21 cellular contexts compared by ENCODE assay signal in the genomic region with DNA sequence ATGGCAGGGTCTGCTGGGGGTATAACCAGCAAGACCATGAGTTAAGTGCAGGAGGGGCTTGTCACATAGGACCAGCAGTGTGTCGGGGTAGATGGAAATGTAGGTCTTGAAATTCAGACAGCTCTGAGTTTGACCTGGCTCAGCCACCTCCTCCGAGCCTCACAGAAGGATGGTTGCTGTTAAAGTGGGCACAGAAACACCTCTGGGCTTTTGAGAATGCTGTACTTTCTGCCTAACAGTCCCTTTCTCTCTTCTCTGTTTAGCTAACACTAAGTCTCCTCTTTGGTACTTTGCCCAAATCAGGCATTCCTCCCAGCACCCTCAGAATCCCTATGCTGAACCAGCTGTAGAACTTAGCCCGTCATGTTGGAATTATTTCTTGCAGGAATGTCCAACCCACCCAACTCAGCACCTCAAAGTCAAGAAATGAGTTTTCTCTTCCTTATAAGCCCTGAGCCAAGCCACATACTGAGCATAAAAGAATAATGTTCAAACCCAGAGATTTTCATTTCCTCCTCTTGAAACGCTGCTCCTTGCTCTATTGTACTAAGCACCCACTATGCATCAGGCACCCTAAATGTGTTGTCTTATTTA. TPM values are rescaled to one million over a fixed set of nuclear protein-coding genes. Genes with fewer than 3 reads are reported as not detected.
A peak's percentile ranks its signal among the peaks of the same experiment; 100 is the strongest.
DNase-seq lines count a peak whose midpoint lies in the region; ATAC-seq and TF ChIP-seq lines count a peak whose summit lies in the region.
"Had no signal": no experiment of that assay in that cellular context is flagged by ENCODE, and none has a peak within 500 bp of the region (broad histone marks: within the 10 kb centered on the region; RNA-seq: fewer than 3 reads in every experiment).

No MANE protein-coding gene starts in this region.

- no peaks in the 10 kb centered on the region for H4K20me1 ChIP-seq in Loucy (ENCODE audit: insufficient read depth, low read length, poor library complexity, severe bottlenecking)

- H2AFZ ChIP-seq in Loucy (ENCODE audit: low read length), result peak overlapping the region; percentile 58; the same call in 1 of the 2 replicates
- H2AFZ ChIP-seq: parathyroid adenoma had no signal

- H3K4me3 Mint-ChIP-seq in dendritic cell treated with granulocyte-macrophage colony-stimulating factor and Interleukin-4, amounts not matched to agents 40 ng/mL and 50 ng/mL, for 4 days, result peak overlapping the region; percentile 42
- no peak overlapping the region for H3K4me3 Mint-ChIP-seq in stimulated activated memory B cell treated with anti-CD40 and anti-IgM and Interleukin-4, amounts not matched to agents 10 μg/mL and 1 μg/mL and 100 μg/mL, for 72 hours
- H3K4me3 Mint-ChIP-seq in activated T-cell treated with anti-CD3 and anti-CD28 coated beads, Interleukin-2, amount 50 U/mL, for 4 hours, result no peak overlapping the region
- H3K4me3 Mint-ChIP-seq: brain; CD4-positive, CD25-positive, alpha-beta regulatory T cell; type B pancreatic cell had no signal

- peak; percentile 47 for DNase-seq in EH (ENCODE audit: low read depth)
- DNase-seq in NOMO-1 treated with dmso at 0.1 percent for 144 hours (lab: John Stamatoyannopoulos, UW; ENCODE audit: unreplicated experiment), result no peak
- no peak for DNase-seq in activated CD4-positive, alpha-beta T cell treated with anti-CD3 and anti-CD28 coated beads for 4 hours
- DNase-seq in activated T-cell treated with anti-CD3 and anti-CD28 coated beads, Interleukin-2, amount 50 U/mL, for 4 hours, result no peak
- DNase-seq: cerebellar nuclear complex, heart left ventricle, lower lobe of right lung, NCI-H1417 treated with DMSO at 0.1 percent for 48 hours, NCI-H2081 treated with DMSO at 0.1 percent for 48 hours, NCI-H226, NCI-H774, substantia nigra had no signal

- no peaks in the 10 kb centered on the region for H3K36me3 Mint-ChIP-seq in dendritic cell treated with granulocyte-macrophage colony-stimulating factor and Interleukin-4, amounts not matched to agents 40 ng/mL and 50 ng/mL, for 4 days (ENCODE audit: low read depth)
- H3K36me3 Mint-ChIP-seq in stimulated activated memory B cell treated with anti-CD40 and anti-IgM and Interleukin-4, amounts not matched to agents 10 μg/mL and 1 μg/mL and 100 μg/mL, for 72 hours, result no peaks in the 10 kb centered on the region
- H3K36me3 Mint-ChIP-seq in activated T-cell treated with anti-CD3 and anti-CD28 coated beads, Interleukin-2, amount 50 U/mL, for 4 hours (ENCODE audit: insufficient read depth), result no peaks in the 10 kb centered on the region
- H3K36me3 Mint-ChIP-seq: brain; CD4-positive, CD25-positive, alpha-beta regulatory T cell had no signal

- H3K4me2 ChIP-seq in Loucy (ENCODE audit: low read depth, low read length, poor library complexity, severe bottlenecking), result no peak overlapping the region

- no peaks in the 10 kb centered on the region for H3K9me3 Mint-ChIP-seq in dendritic cell treated with granulocyte-macrophage colony-stimulating factor and Interleukin-4, amounts not matched to agents 40 ng/mL and 50 ng/mL, for 4 days
- H3K9me3 Mint-ChIP-seq in stimulated activated memory B cell treated with anti-CD40 and anti-IgM and Interleukin-4, amounts not matched to agents 10 μg/mL and 1 μg/mL and 100 μg/mL, for 72 hours, result no peaks in the 10 kb centered on the region
- H3K9me3 Mint-ChIP-seq in activated T-cell treated with anti-CD3 and anti-CD28 coated beads, Interleukin-2, amount 50 U/mL, for 4 hours, result no peaks in the 10 kb centered on the region
- H3K9me3 Mint-ChIP-seq: type B pancreatic cell had no signal

- TF ChIP-seq CTCF in Loucy (conservative IDR thresholded peaks at IDR 0.05; ENCODE audit: low read length), result no peak

- H3K27me3 Mint-ChIP-seq in dendritic cell treated with granulocyte-macrophage colony-stimulating factor and Interleukin-4, amounts not matched to agents 40 ng/mL and 50 ng/mL, for 4 days, result peaks cover 1% of the 10 kb centered on the region
- no peaks in the 10 kb centered on the region for H3K27me3 Mint-ChIP-seq in stimulated activated memory B cell treated with anti-CD40 and anti-IgM and Interleukin-4, amounts not matched to agents 10 μg/mL and 1 μg/mL and 100 μg/mL, for 72 hours
- H3K27me3 Mint-ChIP-seq in activated T-cell treated with anti-CD3 and anti-CD28 coated beads, Interleukin-2, amount 50 U/mL, for 4 hours (ENCODE audit: low read depth), result no peaks in the 10 kb centered on the region
- H3K27me3 Mint-ChIP-seq: CD4-positive, CD25-positive, alpha-beta regulatory T cell had no signal

- peak; percentile 74 for ATAC-seq in stimulated activated memory B cell treated with anti-CD40 and anti-IgM and Interleukin-4, amounts not matched to agents 10 μg/mL and 1 μg/mL and 100 μg/mL, for 72 hours
- no peak for ATAC-seq in activated T-cell treated with anti-CD3 and anti-CD28 coated beads, Interleukin-2, amount 50 U/mL, for 4 hours
- ATAC-seq: heart left ventricle, lower lobe of right lung had no signal

- peaks cover 56% of the 10 kb centered on the region for H3K4me1 Mint-ChIP-seq in dendritic cell treated with granulocyte-macrophage colony-stimulating factor and Interleukin-4, amounts not matched to agents 40 ng/mL and 50 ng/mL, for 4 days (ENCODE audit: low read depth)
- peaks cover 19% of the 10 kb centered on the region for H3K4me1 Mint-ChIP-seq in stimulated activated memory B cell treated with anti-CD40 and anti-IgM and Interleukin-4, amounts not matched to agents 10 μg/mL and 1 μg/mL and 100 μg/mL, for 72 hours
- peaks cover 6% of the 10 kb centered on the region for H3K4me1 Mint-ChIP-seq in activated T-cell treated with anti-CD3 and anti-CD28 coated beads, Interleukin-2, amount 50 U/mL, for 4 hours (ENCODE audit: low read depth)

- intact Hi-C loops in dendritic cell treated with granulocyte-macrophage colony-stimulating factor and Interleukin-4, amounts not matched to agents 40 ng/mL and 50 ng/mL, for 4 days (cut with micrococcal nuclease), result no loop called here

- no peak overlapping the region for H3K9ac ChIP-seq in Loucy (ENCODE audit: low read depth, low read length, poor library complexity, severe bottlenecking)
- H3K9ac ChIP-seq: parathyroid adenoma had no signal

- peaks cover 23% of the 10 kb centered on the region for H3K4me1 ChIP-seq in Loucy (ENCODE audit: insufficient read depth, low read length, poor library complexity, severe bottlenecking)
- H3K4me1 ChIP-seq: lower lobe of right lung, parathyroid adenoma had no signal

- peak overlapping the region; percentile 37 for H3K27ac Mint-ChIP-seq in dendritic cell treated with granulocyte-macrophage colony-stimulating factor and Interleukin-4, amounts not matched to agents 40 ng/mL and 50 ng/mL, for 4 days
- peak overlapping the region; percentile 56 for H3K27ac Mint-ChIP-seq in stimulated activated memory B cell treated with anti-CD40 and anti-IgM and Interleukin-4, amounts not matched to agents 10 μg/mL and 1 μg/mL and 100 μg/mL, for 72 hours
- H3K27ac Mint-ChIP-seq: type B pancreatic cell had no signal

- H3K27me3 ChIP-seq in Loucy (ENCODE audit: insufficient read depth, low read length, poor library complexity, severe bottlenecking), result no peaks in the 10 kb centered on the region
- H3K27me3 ChIP-seq: heart left ventricle had no signal

- no peaks in the 10 kb centered on the region for H3K36me3 ChIP-seq in Loucy (ENCODE audit: insufficient read depth, low read length)
- H3K36me3 ChIP-seq: heart left ventricle, lower lobe of right lung had no signal

- no peak overlapping the region for H3K4me3 ChIP-seq in Loucy (ENCODE audit: low read length, poor library complexity, severe bottlenecking)
- H3K4me3 ChIP-seq: heart left ventricle, K562, lower lobe of right lung, SK-N-MC had no signal

- H3K9me3 ChIP-seq in Loucy (ENCODE audit: insufficient read depth, low read depth, low read length), result no peaks in the 10 kb centered on the region
- H3K9me3 ChIP-seq: heart left ventricle, lower lobe of right lung had no signal

- H3K79me2 ChIP-seq in Loucy (ENCODE audit: insufficient read depth, low read length), result no peaks in the 10 kb centered on the region
- H3K79me2 ChIP-seq: parathyroid adenoma had no signal

- H3F3A ChIP-seq in Loucy (ENCODE audit: low read depth), result no peaks in the 10 kb centered on the region

- no peaks in the 10 kb centered on the region for H3K9me2 ChIP-seq in Loucy (replicated peaks; ENCODE audit: low read depth, low read length)

RNA-seq across cellular contexts. Expression of gene MATR3, which starts 41.7 kb away (rescaled TPM):
- 100 to 1,000 TPM; 201 to 208 (median 202) TPM for total RNA-seq in activated T-cell treated with anti-CD3 and anti-CD28 coated beads, Interleukin-2, amount 50 U/mL, for 4 hours

RNA-seq across cellular contexts. Expression of gene SIL1, which starts 53.6 kb away (rescaled TPM):
- 10 to 100 TPM; 17.8 to 26.1 (median 22.9) TPM for total RNA-seq in activated T-cell treated with anti-CD3 and anti-CD28 coated beads, Interleukin-2, amount 50 U/mL, for 4 hours
